In genomic region chr1:230867903-230868735, GRCh38 we compare ENCODE assay signal across 8 cellular contexts. TPM values are rescaled to one million over a fixed set of nuclear protein-coding genes. Genes with fewer than 3 reads are reported as not detected.
A peak's percentile ranks its signal among the peaks of the same experiment; 100 is the strongest.
DNase-seq lines count a peak whose midpoint lies in the region; ATAC-seq, FAIRE-seq and TF ChIP-seq lines count a peak whose summit lies in the region.

Gene C1orf198, minus strand, starts transcription at chr1:230868521. Its CDS starts 9 bp downstream, at chr1:230868512.

- no peak for TF ChIP-seq CTCF in Caco-2 (IDR thresholded peaks at IDR 0.05; ENCODE audit: insufficient read depth in 1 of 2, low read depth in 1 of 2, low read length in 1 of 2, severe bottlenecking in 1 of 2, unreplicated experiment in 1 of 2)
- no peak for TF ChIP-seq CTCF in type B pancreatic cell (conservative IDR thresholded peaks at IDR 0.05)

- H3K27ac ChIP-seq in SK-N-MC, result peak within 1 kb of the TSS; percentile 70

- peak within 1 kb of the TSS; percentile 97 for H3K27ac Mint-ChIP-seq in Caco-2 (ENCODE audit: unreplicated experiment)
- peak within 1 kb of the TSS; percentile 67 for H3K27ac Mint-ChIP-seq in activated naive CD8-positive, alpha-beta T cell treated with anti-CD3 and anti-CD28 coated beads for 36 hours
- H3K27ac Mint-ChIP-seq in type B pancreatic cell, result peak within 1 kb of the TSS; percentile 95

- H3K4me1 ChIP-seq in Caco-2, result peaks cover 35% of the 10 kb centered on the region

- BruUV-seq in Caco-2 (replicated peaks; lab: Mats Ljungman, UMichigan), result no TSS peak

- H3K36me3 ChIP-seq in Caco-2 (ENCODE audit: control insufficient read depth, insufficient read depth, low read length) (no peaks in the 10 kb centered on the region; the same call in 1 of the 2 replicates), SK-N-MC (ENCODE audit: insufficient read depth, low read length) (no peaks in the 10 kb centered on the region)

- peaks cover 42% of the 10 kb centered on the region for H3K4me1 Mint-ChIP-seq in Caco-2 (ENCODE audit: low read depth, unreplicated experiment)
- peaks cover 28% of the 10 kb centered on the region for H3K4me1 Mint-ChIP-seq in activated naive CD8-positive, alpha-beta T cell treated with anti-CD3 and anti-CD28 coated beads for 36 hours
- H3K4me1 Mint-ChIP-seq in type B pancreatic cell (ENCODE audit: unreplicated experiment), result peaks cover 45% of the 10 kb centered on the region

- H3K9ac ChIP-seq in SK-N-MC (ENCODE audit: insufficient read length), result peak within 1 kb of the TSS; percentile 86

- H3K27me3 ChIP-seq in Caco-2 (replicated peaks; ENCODE audit: control insufficient read depth, insufficient read depth, low read length), result no peaks in the 10 kb centered on the region

- peaks cover 43% of the 10 kb centered on the region for H3K36me3 Mint-ChIP-seq in Caco-2 (ENCODE audit: insufficient read depth, unreplicated experiment)
- no peaks in the 10 kb centered on the region for H3K36me3 Mint-ChIP-seq in activated naive CD8-positive, alpha-beta T cell treated with anti-CD3 and anti-CD28 coated beads for 36 hours
- peaks cover 5% of the 10 kb centered on the region for H3K36me3 Mint-ChIP-seq in type B pancreatic cell

- intact Hi-C loops in Caco-2 (cut with micrococcal nuclease; ENCODE audit: unreplicated experiment) (loop anchor here (1.0 to 10.0 kb wide), 4 partner anchors 33 to 347 kb away; partner anchors contain the start of gene TTC13), cardiac septum (cut with DNase I) (loop anchor here (2.0 to 5.0 kb wide), 3 partner anchors 43 to 109 kb away; partner anchors contain the start of genes ARV1 and TTC13), posterior vena cava (cut with DNase I) (loop anchor here in 1 of 2 donors (5.0 to 10.0 kb wide), 3 partner anchors 41 to 63 kb away; no protein-coding TSS in a partner anchor)

- POLR2A ChIA-PET in Caco-2 (lab: Charles Lee), result interaction anchor here (0.6 to 1.6 kb wide), 22 partner anchors 9 to 735 kb away, joined by 3 to 8 read pairs (median 4); partner anchors contain the start of genes ARV1, EXOC8, SPRTN and TTC13

- no peaks in the 10 kb centered on the region for H3K9me3 ChIP-seq in Caco-2
- no peaks in the 10 kb centered on the region for H3K9me3 ChIP-seq in SK-N-MC (ENCODE audit: low read depth, low read length)

- no peaks in the 10 kb centered on the region for H3K27me3 Mint-ChIP-seq in Caco-2 (ENCODE audit: insufficient read depth, unreplicated experiment)
- peaks cover 38% of the 10 kb centered on the region for H3K27me3 Mint-ChIP-seq in activated naive CD8-positive, alpha-beta T cell treated with anti-CD3 and anti-CD28 coated beads for 36 hours
- no peaks in the 10 kb centered on the region for H3K27me3 Mint-ChIP-seq in type B pancreatic cell

- peak; percentile 81 for ATAC-seq in GM21360 (IDR thresholded peaks at IDR 0.05; ENCODE audit: unreplicated experiment)

- no peak for FAIRE-seq in HTR-8/SVneo (lab: Jason Lieb, UNC)

- CTCF ChIA-PET in Caco-2 (lab: Charles Lee), result interaction anchor here (0.6 to 1.0 kb wide), 4 partner anchors 39 to 1176 kb away, joined by 3 to 4 read pairs (median 3); no protein-coding TSS in a partner anchor

- H3K4me3 Mint-ChIP-seq in Caco-2 (ENCODE audit: unreplicated experiment) (peak within 1 kb of the TSS; percentile 81), type B pancreatic cell (peak within 1 kb of the TSS; percentile 91)
- H3K4me3 Mint-ChIP-seq in activated naive CD8-positive, alpha-beta T cell treated with anti-CD3 and anti-CD28 coated beads for 36 hours, result peak within 1 kb of the TSS; percentile 85

- H3K9me3 Mint-ChIP-seq in Caco-2 (ENCODE audit: unreplicated experiment) (no peaks in the 10 kb centered on the region), type B pancreatic cell (peaks cover 6% of the 10 kb centered on the region)
- H3K9me3 Mint-ChIP-seq in activated naive CD8-positive, alpha-beta T cell treated with anti-CD3 and anti-CD28 coated beads for 36 hours, result no peaks in the 10 kb centered on the region

- peak within 1 kb of the TSS; percentile 90 for H3K4me3 ChIP-seq in Caco-2 (ENCODE audit: low read depth, low read length)
- H3K4me3 ChIP-seq in SK-N-MC, result peak within 1 kb of the TSS; percentile 94

- peak; percentile 81 to 87 for DNase-seq in Caco-2
- peak; percentile 71 for DNase-seq in HTR-8/SVneo (ENCODE audit: insufficient read length, low spot score)
- no peak for DNase-seq in SK-N-MC (ENCODE audit: low read depth, low spot score)
- DNase-seq in activated naive CD8-positive, alpha-beta T cell treated with anti-CD3 and anti-CD28 coated beads for 36 hours, result peak; percentile 71
- peak; percentile 93 for DNase-seq in cardiac septum (ENCODE audit: low spot score)
- DNase-seq in posterior vena cava (ENCODE audit: low spot score), result peak; percentile 89
- DNase-seq in type B pancreatic cell (ENCODE audit: extremely low spot score, unreplicated experiment), result peak; percentile 91

RNA-seq across cellular contexts. Expression of gene C1orf198, which starts in this region (rescaled TPM):
- total RNA-seq in Caco-2 (2022) (80.1 and 92.2 TPM in 2 replicates), cardiac septum (73.9 TPM), posterior vena cava (10 to 100 TPM; 79.5 to 98.4 TPM), type B pancreatic cell (ENCODE audit: low replicate concordance) (42.1 and 62.5 TPM in 2 replicates)
- total RNA-seq in activated naive CD8-positive, alpha-beta T cell treated with anti-CD3 and anti-CD28 coated beads for 36 hours, result 1 to 10 TPM; 5.8 to 6.7 TPM
